1 cellular context compared by ENCODE assay signal in genomic region chr17:76091526-76092285, GRCh38.
TF ChIP-seq lines count a peak whose summit lies in the region.

No MANE protein-coding gene starts in this region.

TF ChIP-seq in WTC11, 78 proteins besides CTCF, POLR2A, EP300 and RAD21 (continued from another document):
- TF ChIP-seq JAZF1 (CRISPR knock-in tag; IDR thresholded peaks at IDR 0.05), result no peak
- no peak for TF ChIP-seq RELA (CRISPR knock-in tag; IDR thresholded peaks at IDR 0.05; ENCODE audit: borderline replicate concordance)
- TF ChIP-seq ZBTB21 (CRISPR knock-in tag; IDR thresholded peaks at IDR 0.05; ENCODE audit: borderline replicate concordance), result no peak
- TF ChIP-seq, protein P1, sequence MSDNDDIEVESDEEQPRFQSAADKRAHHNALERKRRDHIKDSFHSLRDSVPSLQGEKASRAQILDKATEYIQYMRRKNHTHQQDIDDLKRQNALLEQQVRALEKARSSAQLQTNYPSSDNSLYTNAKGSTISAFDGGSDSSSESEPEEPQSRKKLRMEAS (CRISPR knock-in tag; IDR thresholded peaks at IDR 0.05), result no peak
- TF ChIP-seq ZNF532 (CRISPR knock-in tag; IDR thresholded peaks at IDR 0.05; ENCODE audit: borderline replicate concordance), result no peak
- TF ChIP-seq JUN (CRISPR knock-in tag; IDR thresholded peaks at IDR 0.05), result no peak
- no peak for TF ChIP-seq E2F1 (CRISPR knock-in tag; IDR thresholded peaks at IDR 0.05)
- TF ChIP-seq, protein P2, sequence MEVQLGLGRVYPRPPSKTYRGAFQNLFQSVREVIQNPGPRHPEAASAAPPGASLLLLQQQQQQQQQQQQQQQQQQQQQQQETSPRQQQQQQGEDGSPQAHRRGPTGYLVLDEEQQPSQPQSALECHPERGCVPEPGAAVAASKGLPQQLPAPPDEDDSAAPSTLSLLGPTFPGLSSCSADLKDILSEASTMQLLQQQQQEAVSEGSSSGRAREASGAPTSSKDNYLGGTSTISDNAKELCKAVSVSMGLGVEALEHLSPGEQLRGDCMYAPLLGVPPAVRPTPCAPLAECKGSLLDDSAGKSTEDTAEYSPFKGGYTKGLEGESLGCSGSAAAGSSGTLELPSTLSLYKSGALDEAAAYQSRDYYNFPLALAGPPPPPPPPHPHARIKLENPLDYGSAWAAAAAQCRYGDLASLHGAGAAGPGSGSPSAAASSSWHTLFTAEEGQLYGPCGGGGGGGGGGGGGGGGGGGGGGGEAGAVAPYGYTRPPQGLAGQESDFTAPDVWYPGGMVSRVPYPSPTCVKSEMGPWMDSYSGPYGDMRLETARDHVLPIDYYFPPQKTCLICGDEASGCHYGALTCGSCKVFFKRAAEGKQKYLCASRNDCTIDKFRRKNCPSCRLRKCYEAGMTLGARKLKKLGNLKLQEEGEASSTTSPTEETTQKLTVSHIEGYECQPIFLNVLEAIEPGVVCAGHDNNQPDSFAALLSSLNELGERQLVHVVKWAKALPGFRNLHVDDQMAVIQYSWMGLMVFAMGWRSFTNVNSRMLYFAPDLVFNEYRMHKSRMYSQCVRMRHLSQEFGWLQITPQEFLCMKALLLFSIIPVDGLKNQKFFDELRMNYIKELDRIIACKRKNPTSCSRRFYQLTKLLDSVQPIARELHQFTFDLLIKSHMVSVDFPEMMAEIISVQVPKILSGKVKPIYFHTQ (CRISPR knock-in tag; IDR thresholded peaks at IDR 0.05), result no peak
- no peak for TF ChIP-seq SP1 (CRISPR knock-in tag; conservative IDR thresholded peaks at IDR 0.05)
- TF ChIP-seq, protein P3, sequence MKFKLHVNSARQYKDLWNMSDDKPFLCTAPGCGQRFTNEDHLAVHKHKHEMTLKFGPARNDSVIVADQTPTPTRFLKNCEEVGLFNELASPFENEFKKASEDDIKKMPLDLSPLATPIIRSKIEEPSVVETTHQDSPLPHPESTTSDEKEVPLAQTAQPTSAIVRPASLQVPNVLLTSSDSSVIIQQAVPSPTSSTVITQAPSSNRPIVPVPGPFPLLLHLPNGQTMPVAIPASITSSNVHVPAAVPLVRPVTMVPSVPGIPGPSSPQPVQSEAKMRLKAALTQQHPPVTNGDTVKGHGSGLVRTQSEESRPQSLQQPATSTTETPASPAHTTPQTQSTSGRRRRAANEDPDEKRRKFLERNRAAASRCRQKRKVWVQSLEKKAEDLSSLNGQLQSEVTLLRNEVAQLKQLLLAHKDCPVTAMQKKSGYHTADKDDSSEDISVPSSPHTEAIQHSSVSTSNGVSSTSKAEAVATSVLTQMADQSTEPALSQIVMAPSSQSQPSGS (CRISPR knock-in tag; IDR thresholded peaks at IDR 0.05; ENCODE audit: borderline replicate concordance, low read depth), result no peak
- TF ChIP-seq, protein P4, sequence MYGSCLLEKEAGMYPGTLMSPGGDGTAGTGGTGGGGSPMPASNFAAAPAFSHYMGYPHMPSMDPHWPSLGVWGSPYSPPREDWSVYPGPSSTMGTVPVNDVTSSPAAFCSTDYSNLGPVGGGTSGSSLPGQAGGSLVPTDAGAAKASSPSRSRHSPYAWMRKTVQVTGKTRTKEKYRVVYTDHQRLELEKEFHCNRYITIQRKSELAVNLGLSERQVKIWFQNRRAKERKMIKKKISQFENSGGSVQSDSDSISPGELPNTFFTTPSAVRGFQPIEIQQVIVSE (CRISPR knock-in tag; IDR thresholded peaks at IDR 0.05; ENCODE audit: borderline replicate concordance), result no peak
